ENCODE assay signal across 19 cellular contexts in genomic region chr5:112240011-112240410, GRCh38.
DNase-seq lines count a peak whose midpoint lies in the region; ATAC-seq and TF ChIP-seq lines count a peak whose summit lies in the region.
"Had no signal": no experiment of that assay in that cellular context is flagged by ENCODE, and none has a peak within 500 bp of the region (broad histone marks: within the 10 kb centered on the region; RNA-seq: fewer than 3 reads in every experiment).

No MANE protein-coding gene starts in this region.

- no peak for DNase-seq in heart left ventricle
- DNase-seq in Right ventricle myocardium superior, result no peak
- DNase-seq in PC-3, result peak; percentile 21
- DNase-seq in iPS-NIHi7 (ENCODE audit: extremely low spot score), result peak; percentile 25
- no peak for DNase-seq in upper lobe of right lung
- DNase-seq in amniotic stem cell (lab: John Stamatoyannopoulos, UW), result no peak
- DNase-seq in stimulated activated CD4-positive, alpha-beta T cell treated with anti-CD3 and anti-CD28 coated beads, Interleukin-2, amount 100 ng/mL, for 24 hours, result no peak
- DNase-seq: activated CD4-positive, CD25-positive, alpha-beta regulatory T cell treated with anti-CD3 and anti-CD28 coated beads, Interleukin-2, amount 50 U/mL, for 72 hours; activated CD8-positive, alpha-beta memory T cell treated with anti-CD3 and anti-CD28 coated beads, Interleukin-2, amount 50 U/mL, for 4 hours; COR-L47; NCI-H1105 treated with DMSO at 0.1 percent for 48 hours; stimulated activated CD8-positive, alpha-beta memory T cell treated with anti-CD3 and anti-CD28 coated beads, Interleukin-4, amount 100 ng/mL, for 48 hours; tibial artery had no signal

- CTCF ChIA-PET in PC-3 (lab: Charles Lee), result no interaction called here

- no peaks in the 10 kb centered on the region for H4K20me1 ChIP-seq in PC-3 (ENCODE audit: low read length)

- H3K4me1 ChIP-seq in heart left ventricle (no peaks in the 10 kb centered on the region), PC-3 (ENCODE audit: insufficient read depth, low read length) (no peaks in the 10 kb centered on the region), upper lobe of right lung (no peaks in the 10 kb centered on the region)
- H3K4me1 ChIP-seq: right atrium auricular region, tibial artery had no signal

- no TSS peak for BruUV-seq in PC-3 (replicated peaks; lab: Mats Ljungman, UMichigan)

- H3K4me2 ChIP-seq in PC-3 (ENCODE audit: low read length), result no peak overlapping the region

- peaks cover 0 to 29% (median 0%) of the 10 kb centered on the region in 9 donors for H3K36me3 ChIP-seq in heart left ventricle
- no peaks in the 10 kb centered on the region for H3K36me3 ChIP-seq in PC-3 (ENCODE audit: low read depth, low read length)
- H3K36me3 ChIP-seq in upper lobe of right lung, result no peaks in the 10 kb centered on the region
- H3K36me3 ChIP-seq: right atrium auricular region had no signal

- H3K27me3 ChIP-seq in heart left ventricle (no peaks in the 10 kb centered on the region), PC-3 (ENCODE audit: low read length) (peaks cover 82% of the 10 kb centered on the region), upper lobe of right lung (no peaks in the 10 kb centered on the region)
- H3K27me3 ChIP-seq: right atrium auricular region, tibial artery had no signal

- 54 to 68% (median 59%) methylated on average over 3 of the region's 3 CpGs for WGBS in heart left ventricle, 4 donors

- H3K9me3 ChIP-seq in heart left ventricle (no peaks in the 10 kb centered on the region), PC-3 (ENCODE audit: low read length) (no peaks in the 10 kb centered on the region), upper lobe of right lung (no peaks in the 10 kb centered on the region)
- H3K9me3 ChIP-seq: right atrium auricular region, tibial artery had no signal

- H3K4me3 ChIP-seq in heart left ventricle, result no peak overlapping the region
- H3K4me3 ChIP-seq in PC-3 (ENCODE audit: low read length), result no peak overlapping the region
- H3K4me3 ChIP-seq in upper lobe of right lung, result no peak overlapping the region
- H3K4me3 ChIP-seq: coronary artery, lung, right atrium auricular region, tibial artery had no signal

- H3K9ac ChIP-seq in PC-3 (ENCODE audit: low read length), result no peak overlapping the region

- no peaks in the 10 kb centered on the region for H3F3A ChIP-seq in PC-3 (ENCODE audit: low read length, unreplicated experiment)

- H3K27ac ChIP-seq in heart left ventricle (no peak overlapping the region), PC-3 (ENCODE audit: low read length) (no peak overlapping the region), upper lobe of right lung (no peak overlapping the region)
- H3K27ac ChIP-seq: coronary artery, right atrium auricular region, tibial artery had no signal

- no peaks in the 10 kb centered on the region for H3K79me2 ChIP-seq in PC-3 (ENCODE audit: low read length)

- POLR2A ChIA-PET in PC-3 (lab: Charles Lee; ENCODE audit: unreplicated experiment), result no interaction called here

- TF ChIP-seq CTCF in heart left ventricle (IDR thresholded peaks at IDR 0.05), result no peak
- TF ChIP-seq CTCF in PC-3 (conservative IDR thresholded peaks at IDR 0.05; ENCODE audit: low read depth, low read length), result no peak
- TF ChIP-seq CTCF in upper lobe of right lung (IDR thresholded peaks at IDR 0.05), result no peak

- no peak for TF ChIP-seq POLR2A in heart left ventricle (IDR thresholded peaks at IDR 0.05)

- H3K9me2 ChIP-seq in PC-3 (replicated peaks; ENCODE audit: low read length), result no peaks in the 10 kb centered on the region

- no peak overlapping the region for H2AFZ ChIP-seq in PC-3 (ENCODE audit: low read length)

- intact Hi-C loops in heart left ventricle (cut with DNase I), result no loop called here
- intact Hi-C loops in Right ventricle myocardium superior (cut with DNase I), result no loop called here
- intact Hi-C loops in PC-3 (cut with micrococcal nuclease), result no loop called here
- intact Hi-C loops in upper lobe of right lung (cut with DNase I), result no loop called here

- ATAC-seq in heart left ventricle (peak; percentile 38 to 74 (median 61)), Right ventricle myocardium superior (ENCODE audit: poor library complexity) (no peak), PC-3 (peak; percentile 64), upper lobe of right lung (peak; percentile 33), HG03280 (IDR thresholded peaks at IDR 0.05; ENCODE audit: unreplicated experiment) (no peak)
- ATAC-seq: esophagus mucosa, HepG2 had no signal

Comparison
In these comparisons a context has a peak if more than half of its experiments do, and no peak if none do; other contexts are left out.
1. ATAC-seq: peak in heart left ventricle (4 of 4), PC-3 (single experiment) and upper lobe of right lung (single experiment); none in Right ventricle myocardium superior (single experiment) and HG03280 (single experiment).
2. DNase-seq: peak in PC-3 (single experiment) and iPS-NIHi7 (single experiment); none in heart left ventricle (0 of 5), Right ventricle myocardium superior (single experiment), upper lobe of right lung (single experiment), amniotic stem cell (single experiment) and stimulated activated CD4-positive, alpha-beta T cell treated with anti-CD3 and anti-CD28 coated beads, Interleukin-2, amount 100 ng/mL, for 24 hours (0 of 2).